1 cellular context compared by ENCODE assay signal in the genomic region with DNA sequence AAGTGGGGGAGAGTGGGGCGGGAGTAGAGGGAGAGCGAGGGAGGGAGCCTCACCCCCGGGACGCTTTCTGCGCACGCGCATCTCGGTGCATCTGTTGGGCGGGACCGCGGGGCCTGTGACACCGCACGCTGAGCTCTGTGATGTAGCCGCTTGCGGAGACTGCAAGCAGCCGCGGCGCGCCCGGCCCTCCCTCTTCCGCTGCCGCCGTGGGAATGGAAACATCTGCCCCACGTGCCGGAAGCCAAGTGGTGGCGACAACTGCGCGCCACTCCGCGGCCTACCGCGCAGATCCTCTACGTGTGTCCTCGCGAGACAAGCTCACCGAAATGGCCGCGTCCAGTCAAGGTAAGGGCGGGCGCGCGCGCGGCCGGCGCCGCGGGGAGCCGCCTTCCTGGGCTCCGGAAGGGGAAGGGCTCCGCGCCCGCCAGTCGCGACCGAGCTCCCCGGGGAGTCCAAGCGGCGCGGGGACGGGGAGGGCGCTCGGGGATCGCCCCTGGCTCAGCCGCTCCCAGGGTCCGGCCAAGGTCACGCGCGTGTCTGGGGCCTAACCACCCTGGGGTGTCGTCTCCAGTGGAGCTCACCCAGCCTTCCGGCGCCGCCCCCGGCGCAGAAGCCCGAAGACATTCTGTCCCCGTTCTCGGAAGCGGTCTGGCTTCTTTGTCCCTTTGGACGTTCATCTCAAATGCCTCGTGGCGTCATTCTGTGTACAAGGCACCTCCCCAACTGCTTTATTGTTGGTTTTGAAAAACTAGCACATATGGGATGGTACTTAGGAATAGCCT.
A peak's percentile ranks its signal among the peaks of the same experiment; 100 is the strongest.
TF ChIP-seq lines count a peak whose summit lies in the region.

A gene with protein sequence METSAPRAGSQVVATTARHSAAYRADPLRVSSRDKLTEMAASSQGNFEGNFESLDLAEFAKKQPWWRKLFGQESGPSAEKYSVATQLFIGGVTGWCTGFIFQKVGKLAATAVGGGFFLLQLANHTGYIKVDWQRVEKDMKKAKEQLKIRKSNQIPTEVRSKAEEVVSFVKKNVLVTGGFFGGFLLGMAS (plus strand): TSS at position 118 of the 782 bp plus-strand sequence. CDS start 95 bp downstream, at position 213.

TF ChIP-seq in K562, 482 proteins besides CTCF, POLR2A, EP300 and RAD21 (continued from another document and continues in another):
- peak; percentile 94 for TF ChIP-seq L3MBTL2 (IDR thresholded peaks at IDR 0.05)
- TF ChIP-seq, protein P1, sequence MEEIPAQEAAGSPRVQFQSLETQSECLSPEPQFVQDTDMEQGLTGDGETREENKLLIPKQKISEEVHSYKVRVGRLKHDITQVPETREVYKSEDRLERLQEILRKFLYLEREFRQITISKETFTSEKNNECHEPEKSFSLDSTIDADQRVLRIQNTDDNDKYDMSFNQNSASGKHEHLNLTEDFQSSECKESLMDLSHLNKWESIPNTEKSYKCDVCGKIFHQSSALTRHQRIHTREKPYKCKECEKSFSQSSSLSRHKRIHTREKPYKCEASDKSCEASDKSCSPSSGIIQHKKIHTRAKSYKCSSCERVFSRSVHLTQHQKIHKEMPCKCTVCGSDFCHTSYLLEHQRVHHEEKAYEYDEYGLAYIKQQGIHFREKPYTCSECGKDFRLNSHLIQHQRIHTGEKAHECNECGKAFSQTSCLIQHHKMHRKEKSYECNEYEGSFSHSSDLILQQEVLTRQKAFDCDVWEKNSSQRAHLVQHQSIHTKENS (CRISPR knock-in tag; IDR thresholded peaks at IDR 0.05), result no peak
- no peak for TF ChIP-seq FOXJ2 (tag; IDR thresholded peaks at IDR 0.05)
- TF ChIP-seq, protein P2, sequence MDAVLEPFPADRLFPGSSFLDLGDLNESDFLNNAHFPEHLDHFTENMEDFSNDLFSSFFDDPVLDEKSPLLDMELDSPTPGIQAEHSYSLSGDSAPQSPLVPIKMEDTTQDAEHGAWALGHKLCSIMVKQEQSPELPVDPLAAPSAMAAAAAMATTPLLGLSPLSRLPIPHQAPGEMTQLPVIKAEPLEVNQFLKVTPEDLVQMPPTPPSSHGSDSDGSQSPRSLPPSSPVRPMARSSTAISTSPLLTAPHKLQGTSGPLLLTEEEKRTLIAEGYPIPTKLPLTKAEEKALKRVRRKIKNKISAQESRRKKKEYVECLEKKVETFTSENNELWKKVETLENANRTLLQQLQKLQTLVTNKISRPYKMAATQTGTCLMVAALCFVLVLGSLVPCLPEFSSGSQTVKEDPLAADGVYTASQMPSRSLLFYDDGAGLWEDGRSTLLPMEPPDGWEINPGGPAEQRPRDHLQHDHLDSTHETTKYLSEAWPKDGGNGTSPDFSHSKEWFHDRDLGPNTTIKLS (IDR thresholded peaks at IDR 0.05; ENCODE audit: borderline replicate concordance, low read depth), result peak; percentile 87
- TF ChIP-seq MCM7 (IDR thresholded peaks at IDR 0.05), result no peak
- TF ChIP-seq, protein P3, sequence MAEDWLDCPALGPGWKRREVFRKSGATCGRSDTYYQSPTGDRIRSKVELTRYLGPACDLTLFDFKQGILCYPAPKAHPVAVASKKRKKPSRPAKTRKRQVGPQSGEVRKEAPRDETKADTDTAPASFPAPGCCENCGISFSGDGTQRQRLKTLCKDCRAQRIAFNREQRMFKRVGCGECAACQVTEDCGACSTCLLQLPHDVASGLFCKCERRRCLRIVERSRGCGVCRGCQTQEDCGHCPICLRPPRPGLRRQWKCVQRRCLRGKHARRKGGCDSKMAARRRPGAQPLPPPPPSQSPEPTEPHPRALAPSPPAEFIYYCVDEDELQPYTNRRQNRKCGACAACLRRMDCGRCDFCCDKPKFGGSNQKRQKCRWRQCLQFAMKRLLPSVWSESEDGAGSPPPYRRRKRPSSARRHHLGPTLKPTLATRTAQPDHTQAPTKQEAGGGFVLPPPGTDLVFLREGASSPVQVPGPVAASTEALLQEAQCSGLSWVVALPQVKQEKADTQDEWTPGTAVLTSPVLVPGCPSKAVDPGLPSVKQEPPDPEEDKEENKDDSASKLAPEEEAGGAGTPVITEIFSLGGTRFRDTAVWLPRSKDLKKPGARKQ (CRISPR knock-in tag; IDR thresholded peaks at IDR 0.05), result no peak
- TF ChIP-seq, protein P4, sequence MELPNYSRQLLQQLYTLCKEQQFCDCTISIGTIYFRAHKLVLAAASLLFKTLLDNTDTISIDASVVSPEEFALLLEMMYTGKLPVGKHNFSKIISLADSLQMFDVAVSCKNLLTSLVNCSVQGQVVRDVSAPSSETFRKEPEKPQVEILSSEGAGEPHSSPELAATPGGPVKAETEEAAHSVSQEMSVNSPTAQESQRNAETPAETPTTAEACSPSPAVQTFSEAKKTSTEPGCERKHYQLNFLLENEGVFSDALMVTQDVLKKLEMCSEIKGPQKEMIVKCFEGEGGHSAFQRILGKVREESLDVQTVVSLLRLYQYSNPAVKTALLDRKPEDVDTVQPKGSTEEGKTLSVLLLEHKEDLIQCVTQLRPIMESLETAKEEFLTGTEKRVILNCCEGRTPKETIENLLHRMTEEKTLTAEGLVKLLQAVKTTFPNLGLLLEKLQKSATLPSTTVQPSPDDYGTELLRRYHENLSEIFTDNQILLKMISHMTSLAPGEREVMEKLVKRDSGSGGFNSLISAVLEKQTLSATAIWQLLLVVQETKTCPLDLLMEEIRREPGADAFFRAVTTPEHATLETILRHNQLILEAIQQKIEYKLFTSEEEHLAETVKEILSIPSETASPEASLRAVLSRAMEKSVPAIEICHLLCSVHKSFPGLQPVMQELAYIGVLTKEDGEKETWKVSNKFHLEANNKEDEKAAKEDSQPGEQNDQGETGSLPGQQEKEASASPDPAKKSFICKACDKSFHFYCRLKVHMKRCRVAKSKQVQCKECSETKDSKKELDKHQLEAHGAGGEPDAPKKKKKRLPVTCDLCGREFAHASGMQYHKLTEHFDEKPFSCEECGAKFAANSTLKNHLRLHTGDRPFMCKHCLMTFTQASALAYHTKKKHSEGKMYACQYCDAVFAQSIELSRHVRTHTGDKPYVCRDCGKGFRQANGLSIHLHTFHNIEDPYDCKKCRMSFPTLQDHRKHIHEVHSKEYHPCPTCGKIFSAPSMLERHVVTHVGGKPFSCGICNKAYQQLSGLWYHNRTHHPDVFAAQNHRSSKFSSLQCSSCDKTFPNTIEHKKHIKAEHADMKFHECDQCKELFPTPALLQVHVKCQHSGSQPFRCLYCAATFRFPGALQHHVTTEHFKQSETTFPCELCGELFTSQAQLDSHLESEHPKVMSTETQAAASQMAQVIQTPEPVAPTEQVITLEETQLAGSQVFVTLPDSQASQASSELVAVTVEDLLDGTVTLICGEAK (IDR thresholded peaks at IDR 0.05), result peak; percentile 79
- TF ChIP-seq, protein P4 (CRISPR knock-in tag; IDR thresholded peaks at IDR 0.05), result no peak
- TF ChIP-seq PRPF4 (IDR thresholded peaks at IDR 0.05; ENCODE audit: insufficient read depth, low read depth, low read length, poor library complexity, severe bottlenecking), result no peak
- peak; percentile 91 for TF ChIP-seq CHD2 (IDR thresholded peaks at IDR 0.05; ENCODE audit: low read depth, low read length)
- peak; percentile 54; the same call in 1 of the 2 replicates for TF ChIP-seq CBX1 (IDR thresholded peaks at IDR 0.05; ENCODE audit: low read depth)
- TF ChIP-seq SMAD4 (CRISPR knock-in tag; conservative IDR thresholded peaks at IDR 0.05), result peak; percentile 86
- peak; percentile 87 for TF ChIP-seq ATF7 (IDR thresholded peaks at IDR 0.05)
- 0 out of 2 replicates have a peak, but pooled peaks have one; percentile 49 for TF ChIP-seq KLF13 (tag; IDR thresholded peaks at IDR 0.05; ENCODE audit: borderline replicate concordance, low read depth)
- TF ChIP-seq CBX2 (IDR thresholded peaks at IDR 0.05; ENCODE audit: insufficient read depth, low read length, poor library complexity, severe bottlenecking), result no peak
- TF ChIP-seq ETV6 (IDR thresholded peaks at IDR 0.05; ENCODE audit: borderline replicate concordance in 1 of 2, low read depth in 2 of 2, low read length in 1 of 2), result no peak
- TF ChIP-seq ETV6 (CRISPR knock-in tag; IDR thresholded peaks at IDR 0.05; ENCODE audit: borderline replicate concordance), result no peak
- TF ChIP-seq, protein P5, sequence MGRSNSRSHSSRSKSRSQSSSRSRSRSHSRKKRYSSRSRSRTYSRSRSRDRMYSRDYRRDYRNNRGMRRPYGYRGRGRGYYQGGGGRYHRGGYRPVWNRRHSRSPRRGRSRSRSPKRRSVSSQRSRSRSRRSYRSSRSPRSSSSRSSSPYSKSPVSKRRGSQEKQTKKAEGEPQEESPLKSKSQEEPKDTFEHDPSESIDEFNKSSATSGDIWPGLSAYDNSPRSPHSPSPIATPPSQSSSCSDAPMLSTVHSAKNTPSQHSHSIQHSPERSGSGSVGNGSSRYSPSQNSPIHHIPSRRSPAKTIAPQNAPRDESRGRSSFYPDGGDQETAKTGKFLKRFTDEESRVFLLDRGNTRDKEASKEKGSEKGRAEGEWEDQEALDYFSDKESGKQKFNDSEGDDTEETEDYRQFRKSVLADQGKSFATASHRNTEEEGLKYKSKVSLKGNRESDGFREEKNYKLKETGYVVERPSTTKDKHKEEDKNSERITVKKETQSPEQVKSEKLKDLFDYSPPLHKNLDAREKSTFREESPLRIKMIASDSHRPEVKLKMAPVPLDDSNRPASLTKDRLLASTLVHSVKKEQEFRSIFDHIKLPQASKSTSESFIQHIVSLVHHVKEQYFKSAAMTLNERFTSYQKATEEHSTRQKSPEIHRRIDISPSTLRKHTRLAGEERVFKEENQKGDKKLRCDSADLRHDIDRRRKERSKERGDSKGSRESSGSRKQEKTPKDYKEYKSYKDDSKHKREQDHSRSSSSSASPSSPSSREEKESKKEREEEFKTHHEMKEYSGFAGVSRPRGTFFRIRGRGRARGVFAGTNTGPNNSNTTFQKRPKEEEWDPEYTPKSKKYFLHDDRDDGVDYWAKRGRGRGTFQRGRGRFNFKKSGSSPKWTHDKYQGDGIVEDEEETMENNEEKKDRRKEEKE (IDR thresholded peaks at IDR 0.05; ENCODE audit: borderline replicate concordance in 1 of 2, control insufficient read depth in 1 of 2, low read depth in 2 of 2, low read length in 1 of 2), result no peak
- peak; percentile 92 to 94 for TF ChIP-seq NRF1 (conservative IDR thresholded peaks at IDR 0.05 in 1 of 2, IDR thresholded peaks at IDR 0.05 in 1 of 2)
- no peak for TF ChIP-seq PURB (CRISPR knock-in tag; IDR thresholded peaks at IDR 0.05; ENCODE audit: low read depth)
- peak in 1 of 2 experiments; percentile 1; a peak in 2 of 4 replicates for TF ChIP-seq RCOR1 (IDR thresholded peaks at IDR 0.05; ENCODE audit: borderline replicate concordance in 1 of 2, low read depth in 2 of 2, low read length in 2 of 2)
- TF ChIP-seq, protein P6, sequence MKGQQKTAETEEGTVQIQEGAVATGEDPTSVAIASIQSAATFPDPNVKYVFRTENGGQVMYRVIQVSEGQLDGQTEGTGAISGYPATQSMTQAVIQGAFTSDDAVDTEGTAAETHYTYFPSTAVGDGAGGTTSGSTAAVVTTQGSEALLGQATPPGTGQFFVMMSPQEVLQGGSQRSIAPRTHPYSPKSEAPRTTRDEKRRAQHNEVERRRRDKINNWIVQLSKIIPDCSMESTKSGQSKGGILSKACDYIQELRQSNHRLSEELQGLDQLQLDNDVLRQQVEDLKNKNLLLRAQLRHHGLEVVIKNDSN (CRISPR knock-in tag; IDR thresholded peaks at IDR 0.05), result peak; percentile 91
- TF ChIP-seq HEY1 (CRISPR knock-in tag; IDR thresholded peaks at IDR 0.05; ENCODE audit: borderline replicate concordance), result no peak
- peak; percentile 83; the same call in 1 of the 2 replicates for TF ChIP-seq NFRKB (IDR thresholded peaks at IDR 0.05; ENCODE audit: low read depth)
- no peak for TF ChIP-seq NUFIP1 (IDR thresholded peaks at IDR 0.05; ENCODE audit: partially characterized antibody)
- TF ChIP-seq MBD2 (IDR thresholded peaks at IDR 0.05; ENCODE audit: borderline replicate concordance, low read depth), result peak; percentile 59; the same call in 1 of the 2 replicates
- no peak for TF ChIP-seq CEBPG (CRISPR knock-in tag; IDR thresholded peaks at IDR 0.05)
- TF ChIP-seq CEBPG (tag; conservative IDR thresholded peaks at IDR 0.05 in 1 of 2, IDR thresholded peaks at IDR 0.05 in 1 of 2), result no peak
- peak; percentile 62 for TF ChIP-seq FIP1L1 (IDR thresholded peaks at IDR 0.05; ENCODE audit: low read depth, low read length, poor library complexity, severe bottlenecking)
- no peak for TF ChIP-seq SETDB1 (IDR thresholded peaks at IDR 0.05; ENCODE audit: low read length)
- peak; percentile 42 to 87 (median 87) for TF ChIP-seq YY1 (IDR thresholded peaks at IDR 0.05; ENCODE audit: borderline replicate concordance in 1 of 3, control insufficient read depth in 1 of 3, extremely low read depth in 1 of 3, insufficient read depth in 3 of 3, insufficient read length in 1 of 3, insufficient replicate concordance in 2 of 3, low read depth in 1 of 3, low read length in 2 of 3)
- peak; percentile 64 for TF ChIP-seq C11orf30 (IDR thresholded peaks at IDR 0.05; ENCODE audit: low read depth)
- TF ChIP-seq ZFP36 (IDR thresholded peaks at IDR 0.05; ENCODE audit: low read depth, low read length, partially characterized antibody), result no peak
- TF ChIP-seq, protein P7, sequence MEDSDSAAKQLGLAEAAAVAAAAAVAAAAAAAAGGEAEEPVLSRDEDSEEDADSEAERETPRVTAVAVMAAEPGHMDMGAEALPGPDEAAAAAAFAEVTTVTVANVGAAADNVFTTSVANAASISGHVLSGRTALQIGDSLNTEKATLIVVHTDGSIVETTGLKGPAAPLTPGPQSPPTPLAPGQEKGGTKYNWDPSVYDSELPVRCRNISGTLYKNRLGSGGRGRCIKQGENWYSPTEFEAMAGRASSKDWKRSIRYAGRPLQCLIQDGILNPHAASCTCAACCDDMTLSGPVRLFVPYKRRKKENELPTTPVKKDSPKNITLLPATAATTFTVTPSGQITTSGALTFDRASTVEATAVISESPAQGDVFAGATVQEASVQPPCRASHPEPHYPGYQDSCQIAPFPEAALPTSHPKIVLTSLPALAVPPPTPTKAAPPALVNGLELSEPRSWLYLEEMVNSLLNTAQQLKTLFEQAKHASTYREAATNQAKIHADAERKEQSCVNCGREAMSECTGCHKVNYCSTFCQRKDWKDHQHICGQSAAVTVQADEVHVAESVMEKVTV (CRISPR knock-in tag; IDR thresholded peaks at IDR 0.05), result no peak
- TF ChIP-seq FOXA1 (IDR thresholded peaks at IDR 0.05; ENCODE audit: borderline replicate concordance), result no peak
- TF ChIP-seq LCOR (CRISPR knock-in tag; IDR thresholded peaks at IDR 0.05), result peak; percentile 89
